Comparison of ENCODE assay signal across 18 cellular contexts in the genomic region with DNA sequence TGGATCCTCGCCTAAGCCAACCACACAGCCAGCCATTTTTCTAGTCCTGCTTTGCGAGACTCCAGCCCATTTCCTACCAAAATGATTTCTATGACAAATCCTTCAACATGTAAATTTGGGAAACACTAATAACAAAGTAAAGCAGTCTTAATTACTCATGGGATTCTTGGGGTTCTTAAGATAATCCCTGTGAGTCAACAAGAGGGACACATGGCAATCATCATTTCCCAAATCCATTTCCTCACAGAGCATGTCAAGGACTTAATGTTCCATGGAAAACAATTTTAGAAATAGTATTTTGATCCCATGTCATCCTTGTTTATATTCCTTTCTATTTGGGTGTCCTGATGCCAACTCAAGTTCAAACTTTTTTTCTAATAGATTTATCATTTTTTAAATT.
"Had no signal": no experiment of that assay in that cellular context is flagged by ENCODE, and none has a peak within 500 bp of the region (broad histone marks: within the 10 kb centered on the region; RNA-seq: fewer than 3 reads in every experiment).

No MANE protein-coding gene starts in this region.

- H3K4me3 ChIP-seq: coronary artery, dorsolateral prefrontal cortex, gastrocnemius medialis, heart right ventricle, left ventricle myocardium inferior, lower lobe of right lung, pancreas, prostate gland, right lobe of liver, skin epidermis, thyroid gland, uterus had no signal

- H3K9me3 ChIP-seq: gastrocnemius medialis, lower lobe of right lung, pancreas, prostate gland, right lobe of liver, thyroid gland, uterus had no signal

- DNase-seq: dorsolateral prefrontal cortex; effector CD8-positive, alpha-beta T cell; gastrocnemius medialis; heart right ventricle; kidney; left cardiac atrium; left ventricle myocardium inferior; lower lobe of right lung; natural killer cell; pancreas; right lobe of liver; stimulated activated naive CD4-positive, alpha-beta T cell treated with Interleukin-2 at 50 U/mL for 16 hours; thyroid gland; uterus had no signal

- ATAC-seq: esophagus mucosa, heart right ventricle, left cardiac atrium, lower lobe of right lung, natural killer cell, pancreas, right lobe of liver had no signal

- FAIRE-seq: kidney, pancreas had no signal

- H3K27me3 ChIP-seq: dorsolateral prefrontal cortex, gastrocnemius medialis, heart right ventricle, pancreas, right lobe of liver, thyroid gland, uterus had no signal

- H3K36me3 ChIP-seq: gastrocnemius medialis, heart right ventricle, left ventricle myocardium inferior, lower lobe of right lung, pancreas, prostate gland, right lobe of liver, thyroid gland, uterus had no signal

- H3K27ac ChIP-seq: coronary artery, dorsolateral prefrontal cortex, heart right ventricle, left ventricle myocardium inferior, lower lobe of right lung, pancreas, prostate gland, right lobe of liver, thyroid gland, uterus had no signal

- H3K4me1 ChIP-seq: gastrocnemius medialis, left ventricle myocardium inferior, lower lobe of right lung, pancreas, prostate gland, right lobe of liver, thyroid gland, uterus had no signal
